8 cellular contexts compared by ENCODE assay signal in genomic region chr19:18058208-18059009, GRCh38. TPM values are rescaled to one million over a fixed set of nuclear protein-coding genes. Genes with fewer than 3 reads are reported as not detected.
DNase-seq lines count a peak whose midpoint lies in the region; ATAC-seq, FAIRE-seq and TF ChIP-seq lines count a peak whose summit lies in the region.

No MANE protein-coding gene starts in this region.

- peaks cover 5 to 7% of the 10 kb centered on the region in 2 donors for H3K36me3 Mint-ChIP-seq in CD14-positive monocyte
- H3K36me3 Mint-ChIP-seq in dendritic cell treated with granulocyte-macrophage colony-stimulating factor and Interleukin-4, amounts not matched to agents 40 ng/mL and 50 ng/mL, for 4 days (ENCODE audit: low read depth): no peaks in the 10 kb centered on the region

- peak; percentile 95 for TF ChIP-seq RAD21 in HepG2 (CRISPR knock-in tag; IDR thresholded peaks at IDR 0.05)

- no peak for TF ChIP-seq POLR2A in HepG2 (IDR thresholded peaks at IDR 0.05; ENCODE audit: insufficient read depth in 1 of 2, low read depth in 2 of 2, low read length in 2 of 2)

- peak overlapping the region; percentile 45 to 88 (median 74) for H3K27ac Mint-ChIP-seq in CD14-positive monocyte
- H3K27ac Mint-ChIP-seq in dendritic cell treated with granulocyte-macrophage colony-stimulating factor and Interleukin-4, amounts not matched to agents 40 ng/mL and 50 ng/mL, for 4 days: peak overlapping the region; percentile 81

- no peak for TF ChIP-seq EP300 in HepG2 (IDR thresholded peaks at IDR 0.05; ENCODE audit: low read depth in 2 of 2, low read length in 2 of 2)
- TF ChIP-seq EP300 in HepG2 (CRISPR knock-in tag; IDR thresholded peaks at IDR 0.05; ENCODE audit: borderline replicate concordance): no peak

- DNase-seq in CD14-positive monocyte (ENCODE audit: low spot score): peak; percentile 75
- peak; percentile 59 for DNase-seq in NCI-H460 (ENCODE audit: extremely low read depth, low read depth)
- DNase-seq in activated CD4-positive, alpha-beta T cell treated with anti-CD3 and anti-CD28 coated beads, Interleukin-2, amount 50 U/mL, for 1 hour: peak; percentile 83
- DNase-seq in HepG2 (ENCODE audit: low spot score): peak; percentile 47
- peak; percentile 83 to 84 for DNase-seq in stimulated activated CD4-positive, alpha-beta T cell treated with anti-CD3 and anti-CD28 coated beads, Interleukin-2, amount 100 ng/mL, for 24 hours

- peaks cover 17% of the 10 kb centered on the region for H3K4me1 ChIP-seq in HepG2 (ENCODE audit: insufficient read depth, low read length)

- no peak for FAIRE-seq in HepG2 (lab: Jason Lieb, UNC)

- intact Hi-C loops in CD14-positive monocyte (cut with micrococcal nuclease): loop anchor here (1.0 to 5.0 kb wide), 3 partner anchors 51 to 121 kb away; no protein-coding TSS in a partner anchor
- intact Hi-C loops in dendritic cell treated with granulocyte-macrophage colony-stimulating factor and Interleukin-4, amounts not matched to agents 40 ng/mL and 50 ng/mL, for 4 days (cut with micrococcal nuclease): loop anchor here (1.0 to 5.0 kb wide), 3 partner anchors 36 to 121 kb away; no protein-coding TSS in a partner anchor
- intact Hi-C loops in HepG2 (cut with micrococcal nuclease; ENCODE audit: unreplicated experiment): loop anchor here (1.0 kb wide), 1 partner anchor 51 kb away; no protein-coding TSS in a partner anchor

- ATAC-seq in HG02610 (IDR thresholded peaks at IDR 0.05; ENCODE audit: unreplicated experiment) (peak; percentile 55), HepG2 (peak; percentile 85), GM18861 (IDR thresholded peaks at IDR 0.05; ENCODE audit: unreplicated experiment) (no peak)

- no TSS peak for BruUV-seq in HepG2 (replicated peaks; lab: Mats Ljungman, UMichigan)

- no peaks in the 10 kb centered on the region for H3K36me3 ChIP-seq in HepG2 (replicated peaks in 1 of 2; ENCODE audit: control insufficient read depth in 1 of 2, insufficient read depth in 2 of 2, low read length in 2 of 2)

- H2AFZ ChIP-seq in HepG2 (ENCODE audit: low read length): no peak overlapping the region

- in situ Hi-C loops in HepG2 (cut with HindIII; ENCODE audit: extremely low pct_ligation_motif_present, low pct_unique_long_range_greater_than_20kb): loop anchor here (5.0 to 25.0 kb wide), 2 partner anchors 51 to 121 kb away; partner anchors contain the start of genes ARRDC2 and CCDC124

- H3K27ac ChIP-seq in HepG2 (ENCODE audit: extremely low read length, insufficient read depth, low read length): no peak overlapping the region

- no peaks in the 10 kb centered on the region for H3K9me3 ChIP-seq in HepG2 (ENCODE audit: low read length)

- H4K20me1 ChIP-seq in HepG2 (ENCODE audit: insufficient read depth, low read length): no peaks in the 10 kb centered on the region

- H3K27me3 ChIP-seq in HepG2 (ENCODE audit: control insufficient read depth in 1 of 2, insufficient read depth in 2 of 2, low read length in 2 of 2): peaks cover 0 to 6% of the 10 kb centered on the region in 2 experiments; a peak in 2 of 5 replicates

- peaks cover 0 to 3% (median 2%) of the 10 kb centered on the region in 3 donors for H3K27me3 Mint-ChIP-seq in CD14-positive monocyte (ENCODE audit: low read depth in 3 of 3)
- H3K27me3 Mint-ChIP-seq in dendritic cell treated with granulocyte-macrophage colony-stimulating factor and Interleukin-4, amounts not matched to agents 40 ng/mL and 50 ng/mL, for 4 days: no peaks in the 10 kb centered on the region

- H3K4me3 ChIP-seq in HepG2 (replicated peaks in 1 of 3; ENCODE audit: insufficient read depth in 1 of 3, low read depth in 2 of 3, low read length in 3 of 3): peak overlapping the region in 1 of 3 experiments; percentile 60; a peak in 2 of 6 replicates

- H3K79me2 ChIP-seq in HepG2 (ENCODE audit: insufficient read depth, low read length): no peaks in the 10 kb centered on the region

- TF ChIP-seq CTCF in CD14-positive monocyte (IDR thresholded peaks at IDR 0.05): peak; percentile 98
- peak; percentile 97 for TF ChIP-seq CTCF in HepG2 (CRISPR knock-in tag; IDR thresholded peaks at IDR 0.05)

- H3K4me3 Mint-ChIP-seq in CD14-positive monocyte: peak overlapping the region; percentile 68 to 80
- H3K4me3 Mint-ChIP-seq in dendritic cell treated with granulocyte-macrophage colony-stimulating factor and Interleukin-4, amounts not matched to agents 40 ng/mL and 50 ng/mL, for 4 days: peak overlapping the region; percentile 61

- peaks cover 0 to 4% (median 1%) of the 10 kb centered on the region in 7 donors for H3K9me3 Mint-ChIP-seq in CD14-positive monocyte
- no peaks in the 10 kb centered on the region for H3K9me3 Mint-ChIP-seq in dendritic cell treated with granulocyte-macrophage colony-stimulating factor and Interleukin-4, amounts not matched to agents 40 ng/mL and 50 ng/mL, for 4 days

- WGBS in HepG2 (ENCODE audit: low lambda C conversion rate): 23% methylated on average over 23 of the region's 34 CpGs

- H3K4me1 Mint-ChIP-seq in CD14-positive monocyte: peaks cover 18% of the 10 kb centered on the region
- H3K4me1 Mint-ChIP-seq in dendritic cell treated with granulocyte-macrophage colony-stimulating factor and Interleukin-4, amounts not matched to agents 40 ng/mL and 50 ng/mL, for 4 days (ENCODE audit: low read depth): peaks cover 16% of the 10 kb centered on the region

- POLR2A ChIA-PET in HepG2 (lab: Yijun Ruan, JAX): no interaction called here

- CTCF ChIA-PET in HepG2 (lab: Yijun Ruan, JAX; ENCODE audit: low intra/inter-chr PET ratio, low total read pairs): interaction anchor here (0.8 to 3.4 kb wide), 5 partner anchors 49 to 120 kb away, joined by 3 to 85 read pairs (median 4); partner anchors contain the start of gene ARRDC2

- H3K9ac ChIP-seq in HepG2 (ENCODE audit: insufficient read depth, low read depth, low read length): 0 out of 2 replicates have a peak overlapping the region, but pooled peaks have one; percentile 5

- peak overlapping the region; percentile 63 for H3K4me2 ChIP-seq in HepG2 (ENCODE audit: low read depth, low read length)

RNA-seq across cellular contexts. Expression of gene IL12RB1, which starts 28.3 kb away (rescaled TPM):
- 1 to 10 TPM; 7.8 to 7.9 TPM for polyA plus RNA-seq in CD14-positive monocyte
- not detected in 2 replicates for total RNA-seq in NCI-H460 (2014; rRNA removed; shearing (Covaris generic))
- not detected in 2 replicates for polyA plus RNA-seq in NCI-H460 (2014; cell fraction: nucleus; rRNA removed)
- 0.04 TPM in 1 of 2 replicates, not detected in the other for total RNA-seq in HepG2 (2016; rRNA removed; fragmentation: Illumina TruSeq; extraction: Trizol)
- not detected in 2 replicates for total RNA-seq in HepG2 (2016; cell fraction: cytosol; rRNA removed; fragmentation: Illumina TruSeq; extraction: Trizol; ENCODE audit: low read depth)
- 0.09 TPM in 1 of 2 replicates, not detected in the other for total RNA-seq in HepG2 (2016; cell fraction: insoluble cytoplasmic fraction; rRNA removed; fragmentation: Illumina TruSeq; extraction: Trizol)
- 0.12 TPM in 1 of 2 replicates, not detected in the other for total RNA-seq in HepG2 (2016; cell fraction: membrane; rRNA removed; fragmentation: Illumina TruSeq; extraction: Trizol)
- total RNA-seq in HepG2 (2016; cell fraction: nucleus; rRNA removed; fragmentation: Illumina TruSeq; extraction: Trizol): not detected in 2 replicates
- polyA plus RNA-seq in HepG2 (2011; rRNA removed): 0.03 and 0.13 TPM in 2 replicates
- 0.10 and 0.19 TPM in 2 replicates for polyA plus RNA-seq in HepG2 (2011; cell fraction: cytosol; rRNA removed)
- polyA plus RNA-seq in HepG2 (2011; cell fraction: nucleus; rRNA removed): 0.27 and 0.35 TPM in 2 replicates
- polyA plus RNA-seq in HepG2 (2012): 0.12 TPM in 1 of 2 replicates, not detected in the other
- polyA plus RNA-seq in HepG2 (2016; cell fraction: cytosol; fragmentation: Illumina TruSeq; extraction: Trizol; ENCODE audit: low read depth): not detected in 2 replicates
- not detected in 2 replicates for polyA plus RNA-seq in HepG2 (2016; cell fraction: insoluble cytoplasmic fraction; fragmentation: Illumina TruSeq; extraction: Trizol; ENCODE audit: low read depth)
- 0.09 TPM in 1 of 2 replicates, not detected in the other for polyA plus RNA-seq in HepG2 (2016; cell fraction: membrane; fragmentation: Illumina TruSeq; extraction: Trizol; ENCODE audit: low read depth)
- 0.20 TPM in 1 of 2 replicates, not detected in the other for polyA plus RNA-seq in HepG2 (2016; cell fraction: nucleus; fragmentation: Illumina TruSeq; extraction: Trizol; ENCODE audit: insufficient read depth, low read depth)
- polyA minus RNA-seq in HepG2 (2011; rRNA and poly(A)+ RNA removed; ENCODE audit: low replicate concordance): 0.12 and 0.36 TPM in 2 replicates
- polyA minus RNA-seq in HepG2 (2011; cell fraction: cytosol; rRNA and poly(A)+ RNA removed): not detected in 2 replicates
- polyA minus RNA-seq in HepG2 (2011; cell fraction: nucleus; rRNA and poly(A)+ RNA removed): not detected in 2 replicates

RNA-seq across cellular contexts. Expression of gene MAST3, which starts 39.2 kb away (rescaled TPM):
- 10 to 100 TPM in 1 of 2 donors, 1 to 10 TPM in 1; 6.8 to 12.4 TPM for polyA plus RNA-seq in CD14-positive monocyte
- total RNA-seq in NCI-H460 (2014; rRNA removed; shearing (Covaris generic)): 2.1 and 3.0 TPM in 2 replicates
- polyA plus RNA-seq in NCI-H460 (2014; cell fraction: nucleus; rRNA removed): 1.4 and 2.0 TPM in 2 replicates
- 4.1 and 4.5 TPM in 2 replicates for total RNA-seq in HepG2 (2016; rRNA removed; fragmentation: Illumina TruSeq; extraction: Trizol)
- 1.9 and 2.8 TPM in 2 replicates for total RNA-seq in HepG2 (2016; cell fraction: cytosol; rRNA removed; fragmentation: Illumina TruSeq; extraction: Trizol; ENCODE audit: low read depth)
- 3.6 and 4.1 TPM in 2 replicates for total RNA-seq in HepG2 (2016; cell fraction: insoluble cytoplasmic fraction; rRNA removed; fragmentation: Illumina TruSeq; extraction: Trizol)
- total RNA-seq in HepG2 (2016; cell fraction: membrane; rRNA removed; fragmentation: Illumina TruSeq; extraction: Trizol): 4.4 and 5.1 TPM in 2 replicates
- total RNA-seq in HepG2 (2016; cell fraction: nucleus; rRNA removed; fragmentation: Illumina TruSeq; extraction: Trizol): 5.3 and 7.5 TPM in 2 replicates
- 4.6 and 6.0 TPM in 2 replicates for polyA plus RNA-seq in HepG2 (2011; rRNA removed)
- polyA plus RNA-seq in HepG2 (2011; cell fraction: cytosol; rRNA removed): 2.0 and 2.4 TPM in 2 replicates
- 18.7 and 20.6 TPM in 2 replicates for polyA plus RNA-seq in HepG2 (2011; cell fraction: nucleus; rRNA removed)
- polyA plus RNA-seq in HepG2 (2012): 5.2 and 6.4 TPM in 2 replicates
- polyA plus RNA-seq in HepG2 (2016; cell fraction: cytosol; fragmentation: Illumina TruSeq; extraction: Trizol; ENCODE audit: low read depth): 1.0 and 1.1 TPM in 2 replicates
- polyA plus RNA-seq in HepG2 (2016; cell fraction: insoluble cytoplasmic fraction; fragmentation: Illumina TruSeq; extraction: Trizol; ENCODE audit: low read depth): 4.1 and 5.8 TPM in 2 replicates
- polyA plus RNA-seq in HepG2 (2016; cell fraction: membrane; fragmentation: Illumina TruSeq; extraction: Trizol; ENCODE audit: low read depth): 2.0 and 2.2 TPM in 2 replicates
- polyA plus RNA-seq in HepG2 (2016; cell fraction: nucleus; fragmentation: Illumina TruSeq; extraction: Trizol; ENCODE audit: insufficient read depth, low read depth): 22.7 and 26.8 TPM in 2 replicates
- 3.2 and 9.3 TPM in 2 replicates for polyA minus RNA-seq in HepG2 (2011; rRNA and poly(A)+ RNA removed; ENCODE audit: low replicate concordance)
- polyA minus RNA-seq in HepG2 (2011; cell fraction: cytosol; rRNA and poly(A)+ RNA removed): 6.7 and 7.6 TPM in 2 replicates
- 7.3 and 8.5 TPM in 2 replicates for polyA minus RNA-seq in HepG2 (2011; cell fraction: nucleus; rRNA and poly(A)+ RNA removed)

RNA-seq across cellular contexts. Expression of gene ARRDC2, which starts 50.4 kb away (rescaled TPM):
- 10 to 100 TPM; 13.8 to 23.9 TPM for polyA plus RNA-seq in CD14-positive monocyte
- total RNA-seq in NCI-H460 (2014; rRNA removed; shearing (Covaris generic)): 94.3 and 95.4 TPM in 2 replicates
- 242 and 289 TPM in 2 replicates for polyA plus RNA-seq in NCI-H460 (2014; cell fraction: nucleus; rRNA removed)
- 1.7 and 2.1 TPM in 2 replicates for total RNA-seq in HepG2 (2016; rRNA removed; fragmentation: Illumina TruSeq; extraction: Trizol)
- total RNA-seq in HepG2 (2016; cell fraction: cytosol; rRNA removed; fragmentation: Illumina TruSeq; extraction: Trizol; ENCODE audit: low read depth): 0.51 and 0.71 TPM in 2 replicates
- total RNA-seq in HepG2 (2016; cell fraction: insoluble cytoplasmic fraction; rRNA removed; fragmentation: Illumina TruSeq; extraction: Trizol): 1.5 and 2.6 TPM in 2 replicates
- 1.7 TPM in 2 replicates for total RNA-seq in HepG2 (2016; cell fraction: membrane; rRNA removed; fragmentation: Illumina TruSeq; extraction: Trizol)
- total RNA-seq in HepG2 (2016; cell fraction: nucleus; rRNA removed; fragmentation: Illumina TruSeq; extraction: Trizol): 1.2 and 1.4 TPM in 2 replicates
- polyA plus RNA-seq in HepG2 (2011; rRNA removed): 3.4 and 4.3 TPM in 2 replicates
- 3.1 and 3.7 TPM in 2 replicates for polyA plus RNA-seq in HepG2 (2011; cell fraction: cytosol; rRNA removed)
- polyA plus RNA-seq in HepG2 (2011; cell fraction: nucleus; rRNA removed): 10.9 and 11.3 TPM in 2 replicates
- polyA plus RNA-seq in HepG2 (2012): 2.3 and 4.0 TPM in 2 replicates
- polyA plus RNA-seq in HepG2 (2016; cell fraction: cytosol; fragmentation: Illumina TruSeq; extraction: Trizol; ENCODE audit: low read depth): 0.66 and 0.83 TPM in 2 replicates
- 2.1 and 2.3 TPM in 2 replicates for polyA plus RNA-seq in HepG2 (2016; cell fraction: insoluble cytoplasmic fraction; fragmentation: Illumina TruSeq; extraction: Trizol; ENCODE audit: low read depth)
- polyA plus RNA-seq in HepG2 (2016; cell fraction: membrane; fragmentation: Illumina TruSeq; extraction: Trizol; ENCODE audit: low read depth): 1.2 and 1.6 TPM in 2 replicates
- polyA plus RNA-seq in HepG2 (2016; cell fraction: nucleus; fragmentation: Illumina TruSeq; extraction: Trizol; ENCODE audit: insufficient read depth, low read depth): 3.6 and 6.3 TPM in 2 replicates
- 4.7 and 13.8 TPM in 2 replicates for polyA minus RNA-seq in HepG2 (2011; rRNA and poly(A)+ RNA removed; ENCODE audit: low replicate concordance)
- 1.2 and 2.5 TPM in 2 replicates for polyA minus RNA-seq in HepG2 (2011; cell fraction: cytosol; rRNA and poly(A)+ RNA removed)
- 1.4 and 2.7 TPM in 2 replicates for polyA minus RNA-seq in HepG2 (2011; cell fraction: nucleus; rRNA and poly(A)+ RNA removed)

Comparison
In these comparisons a context has a peak if more than half of its experiments do, and no peak if none do; other contexts are left out.
1. RNA of gene ARRDC2, which starts 50.4 kb away (total RNA-seq): 94.3 to 95.4 TPM in NCI-H460; 0.51 to 2.6 TPM in HepG2; every median in the first group is over 10 times any median in the second.
2. Peak in every context shown above with its lines, with median percentiles within 50 percentile points of each other: DNase-seq.